In genomic region chr18:6920099-6920955, GRCh38 we compare ENCODE assay signal across 7 cellular contexts.
A peak's percentile ranks its signal among the peaks of the same experiment; 100 is the strongest.
DNase-seq lines count a peak whose midpoint lies in the region; ATAC-seq, FAIRE-seq and TF ChIP-seq lines count a peak whose summit lies in the region.

No MANE protein-coding gene starts in this region.

- no peak overlapping the region for H3K4me2 ChIP-seq in HepG2 (ENCODE audit: low read depth, low read length)

- no peak for DNase-seq in GM06990 (ENCODE audit: extremely low read depth, insufficient read length)
- peak; percentile 60 for DNase-seq in Jurkat, Clone E6-1 (ENCODE audit: low read depth, low spot score)
- DNase-seq in Panc1 (ENCODE audit: low read depth, low spot score) = peak; percentile 38
- no peak for DNase-seq in chondrocyte (ENCODE audit: low spot score)
- DNase-seq in HepG2 (ENCODE audit: low spot score) = peak; percentile 61
- DNase-seq in type B pancreatic cell (ENCODE audit: extremely low spot score, unreplicated experiment) = no peak

- H3K4me1 ChIP-seq in Panc1 (ENCODE audit: control insufficient read depth, insufficient read depth, low read length) = no peaks in the 10 kb centered on the region
- peaks cover 14% of the 10 kb centered on the region for H3K4me1 ChIP-seq in HepG2 (ENCODE audit: insufficient read depth, low read length)

- POLR2A ChIA-PET in Panc1 (lab: Charles Lee) (no interaction called here), HepG2 (lab: Yijun Ruan, JAX) (no interaction called here)

- H3K27ac Mint-ChIP-seq in chondrocyte (ENCODE audit: unreplicated experiment) = no peak overlapping the region
- peak overlapping the region; percentile 14 for H3K27ac Mint-ChIP-seq in type B pancreatic cell

- H3K36me3 Mint-ChIP-seq in chondrocyte (ENCODE audit: low read depth) = peaks cover 5% of the 10 kb centered on the region
- H3K36me3 Mint-ChIP-seq in type B pancreatic cell = no peaks in the 10 kb centered on the region

- no peak overlapping the region for H3K27ac ChIP-seq in Panc1 (ENCODE audit: low read length)
- H3K27ac ChIP-seq in HepG2 (ENCODE audit: extremely low read length, insufficient read depth, low read length) = no peak overlapping the region

- no peak overlapping the region for H3K9ac ChIP-seq in HepG2 (ENCODE audit: insufficient read depth, low read depth, low read length)

- BruUV-seq in Panc1 (replicated peaks; lab: Mats Ljungman, UMichigan) = no TSS peak
- BruUV-seq in HepG2 (replicated peaks; lab: Mats Ljungman, UMichigan) = no TSS peak

- H3K4me1 Mint-ChIP-seq in chondrocyte (ENCODE audit: low read depth) = peaks cover 6% of the 10 kb centered on the region
- peaks cover 13% of the 10 kb centered on the region for H3K4me1 Mint-ChIP-seq in type B pancreatic cell (ENCODE audit: unreplicated experiment)

- H3K27me3 ChIP-seq in GM06990 (replicated peaks; ENCODE audit: control insufficient read depth, insufficient read depth, low read length) (no peaks in the 10 kb centered on the region; the same call in 1 of the 2 replicates), Panc1 (ENCODE audit: control insufficient read depth, insufficient read depth, low read length) (no peaks in the 10 kb centered on the region), HepG2 (ENCODE audit: control insufficient read depth in 1 of 2, insufficient read depth in 2 of 2, low read length in 2 of 2) (no peaks in the 10 kb centered on the region)

- peak; percentile 90 for FAIRE-seq in HepG2 (lab: Jason Lieb, UNC)

- H3K4me3 Mint-ChIP-seq in chondrocyte (ENCODE audit: unreplicated experiment) = no peak overlapping the region
- no peak overlapping the region for H3K4me3 Mint-ChIP-seq in type B pancreatic cell

- TF ChIP-seq RAD21 in HepG2 (CRISPR knock-in tag; IDR thresholded peaks at IDR 0.05) = peak; percentile 93

- H4K20me1 ChIP-seq in HepG2 (ENCODE audit: insufficient read depth, low read length) = no peaks in the 10 kb centered on the region

- H3K36me3 ChIP-seq in GM06990 (ENCODE audit: control insufficient read depth, insufficient read depth, low read length) = no peaks in the 10 kb centered on the region
- H3K36me3 ChIP-seq in Panc1 (ENCODE audit: control insufficient read depth, insufficient read depth, low read length) = no peaks in the 10 kb centered on the region
- no peaks in the 10 kb centered on the region for H3K36me3 ChIP-seq in HepG2 (replicated peaks in 1 of 2; ENCODE audit: control insufficient read depth in 1 of 2, insufficient read depth in 2 of 2, low read length in 2 of 2)

- in situ Hi-C loops in Panc1 (cut with HindIII; ENCODE audit: low pct_unique_long_range_greater_than_20kb, low sequenced_read_pairs) (no loop called here), HepG2 (cut with HindIII; ENCODE audit: extremely low pct_ligation_motif_present, low pct_unique_long_range_greater_than_20kb) (loop anchor here (5.0 to 10.0 kb wide), 3 partner anchors 74 to 254 kb away; no protein-coding TSS in a partner anchor)

- 43% methylated on average over 14 of the region's 37 CpGs for WGBS in HepG2 (ENCODE audit: low lambda C conversion rate)

- H3K79me2 ChIP-seq in HepG2 (ENCODE audit: insufficient read depth, low read length) = no peaks in the 10 kb centered on the region

- no peaks in the 10 kb centered on the region for H3K9me3 ChIP-seq in Panc1 (ENCODE audit: control insufficient read depth, insufficient read depth, low read depth, low read length)
- no peaks in the 10 kb centered on the region for H3K9me3 ChIP-seq in HepG2 (ENCODE audit: low read length)

- TF ChIP-seq POLR2A in HepG2 (IDR thresholded peaks at IDR 0.05; ENCODE audit: insufficient read depth in 1 of 2, low read depth in 2 of 2, low read length in 2 of 2) = no peak

- intact Hi-C loops in Panc1 (cut with micrococcal nuclease; ENCODE audit: unreplicated experiment) = loop anchor here (5.0 kb wide), 2 partner anchors 82 to 257 kb away; no protein-coding TSS in a partner anchor
- intact Hi-C loops in HepG2 (cut with micrococcal nuclease; ENCODE audit: unreplicated experiment) = loop anchor here (1.0 kb wide), 2 partner anchors 80 to 102 kb away; no protein-coding TSS in a partner anchor

- H3K9me3 Mint-ChIP-seq in chondrocyte (ENCODE audit: low read depth) = peaks cover 4% of the 10 kb centered on the region
- peaks cover 10% of the 10 kb centered on the region for H3K9me3 Mint-ChIP-seq in type B pancreatic cell

- peak; percentile 71 for TF ChIP-seq CTCF in GM06990 (IDR thresholded peaks at IDR 0.05; ENCODE audit: insufficient read depth, low read length, poor library complexity, severe bottlenecking)
- TF ChIP-seq CTCF in Panc1 (IDR thresholded peaks at IDR 0.05) = peak; percentile 90
- TF ChIP-seq CTCF in chondrocyte (IDR thresholded peaks at IDR 0.05) = peak; percentile 87
- peak; percentile 97 for TF ChIP-seq CTCF in HepG2 (CRISPR knock-in tag; IDR thresholded peaks at IDR 0.05)
- peak; percentile 81 for TF ChIP-seq CTCF in type B pancreatic cell (conservative IDR thresholded peaks at IDR 0.05)

- no peaks in the 10 kb centered on the region for H3K27me3 Mint-ChIP-seq in chondrocyte (ENCODE audit: low read depth)
- peaks cover 5% of the 10 kb centered on the region for H3K27me3 Mint-ChIP-seq in type B pancreatic cell

- ATAC-seq in Panc1 (no peak), HepG2 (peak; percentile 80), GM19455 (IDR thresholded peaks at IDR 0.05; ENCODE audit: unreplicated experiment) (no peak)

- CTCF ChIA-PET in Panc1 (lab: Charles Lee) = interaction anchor here (0.6 to 1.6 kb wide), 6 partner anchors 15 to 257 kb away, joined by 3 to 17 read pairs (median 3); no protein-coding TSS in a partner anchor
- CTCF ChIA-PET in HepG2 (lab: Yijun Ruan, JAX; ENCODE audit: low intra/inter-chr PET ratio, low total read pairs) = interaction anchor here (1.1 to 2.1 kb wide), 4 partner anchors 80 to 257 kb away, joined by 6 to 26 read pairs (median 16); no protein-coding TSS in a partner anchor

- H2AFZ ChIP-seq in HepG2 (ENCODE audit: low read length) = no peak overlapping the region

- TF ChIP-seq EP300 in HepG2 (IDR thresholded peaks at IDR 0.05; ENCODE audit: low read depth in 2 of 2, low read length in 2 of 2) (no peak), HepG2 (CRISPR knock-in tag; IDR thresholded peaks at IDR 0.05; ENCODE audit: borderline replicate concordance) (no peak)

- no peak overlapping the region for H3K4me3 ChIP-seq in GM06990 (replicated peaks; ENCODE audit: low read depth, low read length)
- no peak overlapping the region for H3K4me3 ChIP-seq in Jurkat, Clone E6-1 (ENCODE audit: low read length)
- H3K4me3 ChIP-seq in Panc1 (ENCODE audit: low read depth in 2 of 2, low read length in 2 of 2) = no peak overlapping the region
- H3K4me3 ChIP-seq in HepG2 (replicated peaks in 1 of 3; ENCODE audit: insufficient read depth in 1 of 3, low read depth in 2 of 3, low read length in 3 of 3) = no peak overlapping the region

TF ChIP-seq in HepG2, 621 proteins besides CTCF, POLR2A, EP300 and RAD21 (continues in another document):
- TF ChIP-seq ZNF34 (CRISPR knock-in tag; IDR thresholded peaks at IDR 0.05; ENCODE audit: borderline replicate concordance) (no peak), ZNF264 (CRISPR knock-in tag; IDR thresholded peaks at IDR 0.05) (no peak), ATM (IDR thresholded peaks at IDR 0.05; ENCODE audit: borderline replicate concordance) (no peak), ZNF879 (CRISPR knock-in tag; IDR thresholded peaks at IDR 0.05) (no peak), FOXC1 (CRISPR knock-in tag; IDR thresholded peaks at IDR 0.05; ENCODE audit: borderline replicate concordance) (no peak), ZNF761 (CRISPR knock-in tag; conservative IDR thresholded peaks at IDR 0.05) (no peak), ZFYVE20 (CRISPR knock-in tag; IDR thresholded peaks at IDR 0.05; ENCODE audit: borderline replicate concordance, low read depth) (no peak), SIX4 (CRISPR knock-in tag; IDR thresholded peaks at IDR 0.05) (no peak), SALL1 (CRISPR knock-in tag; IDR thresholded peaks at IDR 0.05) (no peak), ZKSCAN8 (CRISPR knock-in tag; IDR thresholded peaks at IDR 0.05; ENCODE audit: borderline replicate concordance) (no peak), PITX1 (CRISPR knock-in tag; IDR thresholded peaks at IDR 0.05) (no peak), ZFP36L1 (CRISPR knock-in tag; IDR thresholded peaks at IDR 0.05) (no peak), TERF1 (CRISPR knock-in tag; IDR thresholded peaks at IDR 0.05) (no peak), SMARCE1 (IDR thresholded peaks at IDR 0.05; ENCODE audit: borderline replicate concordance) (no peak), EZH2 (conservative IDR thresholded peaks at IDR 0.05; ENCODE audit: low read depth, low read length) (no peak), GLMP (CRISPR knock-in tag; IDR thresholded peaks at IDR 0.05; ENCODE audit: borderline replicate concordance) (no peak), ZNF383 (CRISPR knock-in tag; IDR thresholded peaks at IDR 0.05; ENCODE audit: borderline replicate concordance) (no peak), ZNF501 (CRISPR knock-in tag; IDR thresholded peaks at IDR 0.05) (peak; percentile 69), CBX5 (CRISPR knock-in tag; IDR thresholded peaks at IDR 0.05; ENCODE audit: borderline replicate concordance) (no peak), STAG1 (CRISPR knock-in tag; IDR thresholded peaks at IDR 0.05) (peak; percentile 94)

Comparison
In these comparisons a context has a peak if more than half of its experiments do, and no peak if none do; other contexts are left out.
1. DNase-seq: peak in Jurkat, Clone E6-1 (single experiment), Panc1 (single experiment) and HepG2 (single experiment); none in GM06990 (single experiment), chondrocyte (single experiment) and type B pancreatic cell (single experiment).
2. Peak in every context shown above with its lines, with median percentiles within 50 percentile points of each other: CTCF ChIP-seq.